Comparison of ENCODE assay signal across 18 cellular contexts in genomic region chr2:239165206-239165831, GRCh38.
DNase-seq lines count a peak whose midpoint lies in the region; ATAC-seq and TF ChIP-seq lines count a peak whose summit lies in the region.
"Had no signal": no experiment of that assay in that cellular context is flagged by ENCODE, and none has a peak within 500 bp of the region (broad histone marks: within the 10 kb centered on the region; RNA-seq: fewer than 3 reads in every experiment).

No MANE protein-coding gene starts in this region.

- H3K9me3 Mint-ChIP-seq in activated CD4-positive, alpha-beta T cell treated with anti-CD3 and anti-CD28 coated beads, Interleukin-2, amount 10 ng/mL, durations not matched to agents 7 days and 5 days, result no peaks in the 10 kb centered on the region
- H3K9me3 Mint-ChIP-seq in CD8-positive, alpha-beta memory T cell, result peaks cover under 1 to 1% (median under 1%) of the 10 kb centered on the region in 5 donors
- H3K9me3 Mint-ChIP-seq: activated naive CD4-positive, alpha-beta T cell treated with anti-CD3 and anti-CD28 coated beads, Interleukin-2, amount 50 U/mL, for 24 hours; effector memory CD8-positive, alpha-beta T cell had no signal

- H3K36me3 Mint-ChIP-seq in activated CD4-positive, alpha-beta T cell treated with anti-CD3 and anti-CD28 coated beads, Interleukin-2, amount 10 ng/mL, durations not matched to agents 7 days and 5 days (ENCODE audit: low read depth), result peaks cover 47% of the 10 kb centered on the region
- H3K36me3 Mint-ChIP-seq in CD8-positive, alpha-beta memory T cell, result peaks cover 7 to 79% (median 8%) of the 10 kb centered on the region in 3 donors

- no peak overlapping the region for H3K4me3 ChIP-seq in CD8-positive, alpha-beta memory T cell (ENCODE audit: low read length)
- no peak overlapping the region for H3K4me3 ChIP-seq in left ventricle myocardium inferior
- H3K4me3 ChIP-seq: A549, lung had no signal

- no peak for ATAC-seq in GM18519 (IDR thresholded peaks at IDR 0.05; ENCODE audit: low FRiP score, unreplicated experiment)
- ATAC-seq: A549 had no signal

- no peaks in the 10 kb centered on the region for H3K27me3 Mint-ChIP-seq in activated CD4-positive, alpha-beta T cell treated with anti-CD3 and anti-CD28 coated beads, Interleukin-2, amount 10 ng/mL, durations not matched to agents 7 days and 5 days
- H3K27me3 Mint-ChIP-seq in CD8-positive, alpha-beta memory T cell, result no peaks in the 10 kb centered on the region
- H3K27me3 Mint-ChIP-seq: activated naive CD4-positive, alpha-beta T cell treated with anti-CD3 and anti-CD28 coated beads, Interleukin-2, amount 50 U/mL, for 24 hours; effector memory CD8-positive, alpha-beta T cell had no signal

- peaks cover 19% of the 10 kb centered on the region for H3K4me1 ChIP-seq in CD8-positive, alpha-beta memory T cell (ENCODE audit: insufficient read depth, low read length)
- peaks cover 26% of the 10 kb centered on the region for H3K4me1 ChIP-seq in left ventricle myocardium inferior
- H3K4me1 ChIP-seq: A549 had no signal

- H3K9me3 ChIP-seq in CD8-positive, alpha-beta memory T cell (ENCODE audit: low read length), result no peaks in the 10 kb centered on the region
- H3K9me3 ChIP-seq in left ventricle myocardium inferior (replicated peaks), result no peaks in the 10 kb centered on the region
- H3K9me3 ChIP-seq: A549, SK-N-SH had no signal

- no peaks in the 10 kb centered on the region for H3K27me3 ChIP-seq in CD8-positive, alpha-beta memory T cell (ENCODE audit: insufficient read depth, low read length, poor library complexity, severe bottlenecking)
- H3K27me3 ChIP-seq in left ventricle myocardium inferior (ENCODE audit: low read depth), result no peaks in the 10 kb centered on the region

- POLR2A ChIA-PET in activated CD4-positive, alpha-beta T cell treated with anti-CD3 and anti-CD28 coated beads, Interleukin-2, amount 10 ng/mL, durations not matched to agents 7 days and 5 days (lab: Charles Lee), result no interaction called here
- POLR2A ChIA-PET in CD8-positive, alpha-beta memory T cell (lab: Charles Lee), result no interaction called here
- POLR2A ChIA-PET in RWPE1 (lab: Yijun Ruan, JAX; ENCODE audit: low non-redundant PET), result no interaction called here

- TF ChIP-seq CTCF in left ventricle myocardium inferior (IDR thresholded peaks at IDR 0.05; ENCODE audit: borderline replicate concordance) (no peak), RWPE1 (conservative IDR thresholded peaks at IDR 0.05; ENCODE audit: low read depth) (no peak)

- H3K36me3 ChIP-seq in CD8-positive, alpha-beta memory T cell (ENCODE audit: insufficient read depth, low read length), result no peaks in the 10 kb centered on the region
- peaks cover 42% of the 10 kb centered on the region for H3K36me3 ChIP-seq in left ventricle myocardium inferior

- CTCF ChIA-PET in activated CD4-positive, alpha-beta T cell treated with anti-CD3 and anti-CD28 coated beads, Interleukin-2, amount 10 ng/mL, durations not matched to agents 7 days and 5 days (lab: Charles Lee), result no interaction called here
- CTCF ChIA-PET in CD8-positive, alpha-beta memory T cell (lab: Charles Lee), result no interaction called here
- CTCF ChIA-PET in RWPE1 (lab: Yijun Ruan, JAX), result interaction anchor here (0.6 kb wide), 1 partner anchor 13 kb away, joined by 3 read pairs; no protein-coding TSS in a partner anchor

- intact Hi-C loops in left ventricle myocardium inferior (cut with micrococcal nuclease) (no loop called here), posterior vena cava (cut with DNase I) (no loop called here)

- peak overlapping the region; percentile 48 for H3K27ac Mint-ChIP-seq in activated CD4-positive, alpha-beta T cell treated with anti-CD3 and anti-CD28 coated beads, Interleukin-2, amount 10 ng/mL, durations not matched to agents 7 days and 5 days
- H3K27ac Mint-ChIP-seq in CD8-positive, alpha-beta memory T cell, result peak overlapping the region in 3 of 8 donors; percentile 25 to 87 (median 80)

- peaks cover 21% of the 10 kb centered on the region for H3K4me1 Mint-ChIP-seq in activated CD4-positive, alpha-beta T cell treated with anti-CD3 and anti-CD28 coated beads, Interleukin-2, amount 10 ng/mL, durations not matched to agents 7 days and 5 days
- peaks cover 22 to 29% (median 26%) of the 10 kb centered on the region in 3 donors for H3K4me1 Mint-ChIP-seq in CD8-positive, alpha-beta memory T cell

- no peak for DNase-seq in activated CD4-positive, alpha-beta T cell treated with anti-CD3 and anti-CD28 coated beads, Interleukin-2, amount 10 ng/mL, durations not matched to agents 7 days and 5 days
- no peak for DNase-seq in activated CD4-positive, alpha-beta T cell treated with anti-CD3 and anti-CD28 coated beads for 1 hour
- peak in 1 of 5 donors; percentile 25 for DNase-seq in CD8-positive, alpha-beta memory T cell
- peak; percentile 5 for DNase-seq in left ventricle myocardium inferior
- DNase-seq in posterior vena cava (ENCODE audit: low spot score), result peak; percentile 62
- no peak for DNase-seq in NCI-H2107 (lab: John Stamatoyannopoulos, UW)
- DNase-seq in RWPE1 (ENCODE audit: low spot score), result no peak
- DNase-seq: COR-L47; effector memory CD8-positive, alpha-beta T cell; MM.1S; NCI-H2029; NCI-H510A treated with DMSO at 0.1 percent for 48 hours; SK-N-SH; stimulated activated CD4-positive, alpha-beta T cell treated with anti-CD3 and anti-CD28 coated beads, Interleukin-4, amount 100 ng/mL, for 24 hours had no signal

- no peak overlapping the region for H3K4me3 Mint-ChIP-seq in activated CD4-positive, alpha-beta T cell treated with anti-CD3 and anti-CD28 coated beads, Interleukin-2, amount 10 ng/mL, durations not matched to agents 7 days and 5 days
- peak overlapping the region in 4 of 7 donors; percentile 3 to 34 (median 14) for H3K4me3 Mint-ChIP-seq in CD8-positive, alpha-beta memory T cell

- no peak overlapping the region for H3K27ac ChIP-seq in CD8-positive, alpha-beta memory T cell (ENCODE audit: low read depth, low read length)
- H3K27ac ChIP-seq in left ventricle myocardium inferior (replicated peaks), result no peak overlapping the region
- no peak overlapping the region for H3K27ac ChIP-seq in RWPE1
- H3K27ac ChIP-seq: A549 had no signal

Comparison
In these comparisons a context has a peak if more than half of its experiments do, and no peak if none do; other contexts are left out.
1. DNase-seq: peak in left ventricle myocardium inferior (single experiment) and posterior vena cava (single experiment); none in activated CD4-positive, alpha-beta T cell treated with anti-CD3 and anti-CD28 coated beads, Interleukin-2, amount 10 ng/mL, durations not matched to agents 7 days and 5 days (single experiment), activated CD4-positive, alpha-beta T cell treated with anti-CD3 and anti-CD28 coated beads for 1 hour (single experiment), NCI-H2107 (single experiment) and RWPE1 (single experiment).